ENCODE assay signal across 17 cellular contexts in genomic region chr7:158472631-158473030, GRCh38.
DNase-seq lines count a peak whose midpoint lies in the region; ATAC-seq and TF ChIP-seq lines count a peak whose summit lies in the region.
"Had no signal": no experiment of that assay in that cellular context is flagged by ENCODE, and none has a peak within 500 bp of the region (broad histone marks: within the 10 kb centered on the region; RNA-seq: fewer than 3 reads in every experiment).

No MANE protein-coding gene starts in this region.

- in situ Hi-C loops in transverse colon (cut with MboI; ENCODE audit: low pct_ligation_motif_present in 1 of 4, low pct_unique_long_range_greater_than_20kb in 1 of 4, low sequenced_read_pairs in 3 of 4) (no loop called here), mammary epithelial cell (cut with MboI; ENCODE audit: low sequenced_read_pairs in 2 of 2) (no loop called here)

- DNase-seq in NCI-H2227 (lab: John Stamatoyannopoulos, UW; ENCODE audit: unreplicated experiment): peak; percentile 67
- peak in 1 of 61 donors; percentile 22 for DNase-seq in caudate nucleus (lab: John Stamatoyannopoulos, UW)
- DNase-seq in transverse colon: no peak
- no peak for DNase-seq in nephron progenitor cell
- DNase-seq in mammary epithelial cell: no peak
- DNase-seq: ACHN, DMS 273 treated with DMSO at 0.1 percent for 48 hours, DND-41, KBM-7, NCI-H187 treated with DMSO at 0.1 percent for 48 hours, NCI-H446 treated with DMSO at 0.1 percent for 48 hours, NCI-H69, Peyer's patch had no signal

- H3K9ac ChIP-seq in neural cell (ENCODE audit: low read length) (peak overlapping the region; percentile 56), mammary epithelial cell (ENCODE audit: insufficient read depth, low read length) (no peak overlapping the region)

- no peaks in the 10 kb centered on the region for H3K36me3 Mint-ChIP-seq in nephron progenitor cell (ENCODE audit: low read depth)
- H3K36me3 Mint-ChIP-seq: CD14-positive monocyte had no signal

- H3K9me2 ChIP-seq in neural cell (ENCODE audit: insufficient read depth, low read length): no peaks in the 10 kb centered on the region

- H3K4me1 ChIP-seq in transverse colon (peaks cover 0 to 3% (median 0%) of the 10 kb centered on the region in 4 donors), mammary epithelial cell (ENCODE audit: insufficient read depth, low read length) (no peaks in the 10 kb centered on the region)
- H3K4me1 ChIP-seq: Peyer's patch had no signal

- no peak for TF ChIP-seq RAD21 in neural cell (conservative IDR thresholded peaks at IDR 0.05)

- H3K4me3 ChIP-seq in neural cell (ENCODE audit: low read length) (peak overlapping the region; percentile 50), transverse colon (no peak overlapping the region), mammary epithelial cell (replicated peaks in 1 of 3; ENCODE audit: insufficient read depth in 1 of 3, low read depth in 2 of 3, low read length in 3 of 3) (no peak overlapping the region)
- H3K4me3 ChIP-seq: Peyer's patch had no signal

- H3K9me3 ChIP-seq in neural cell (ENCODE audit: low read length) (no peaks in the 10 kb centered on the region), transverse colon (no peaks in the 10 kb centered on the region), mammary epithelial cell (replicated peaks; ENCODE audit: insufficient read depth, low read length) (peaks cover 18% of the 10 kb centered on the region)
- H3K9me3 ChIP-seq: Peyer's patch had no signal

- no peak overlapping the region for H3K27ac Mint-ChIP-seq in nephron progenitor cell

- 79 to 87% methylated on average over 8 to 13 of the region's 13 CpGs for WGBS in transverse colon (ENCODE audit: low coverage in 1 of 2), 2 donors
- 74% methylated on average over 13 of the region's 13 CpGs for WGBS in mammary epithelial cell (ENCODE audit: low coverage, missing lambda C conversion rate)

- H3K4me1 Mint-ChIP-seq in nephron progenitor cell: peaks cover 49% of the 10 kb centered on the region

- dilution Hi-C loops in mammary epithelial cell (cut with HindIII; ENCODE audit: low sequenced_read_pairs): no loop called here

- no TSS peak for BruUV-seq in mammary epithelial cell (replicated peaks; lab: Mats Ljungman, UMichigan)

- H3K9me3 Mint-ChIP-seq in nephron progenitor cell: no peaks in the 10 kb centered on the region

- no peaks in the 10 kb centered on the region for H3F3A ChIP-seq in neural cell (ENCODE audit: insufficient read depth, low read length, poor library complexity, severe bottlenecking)

- H3K27me3 Mint-ChIP-seq in nephron progenitor cell (ENCODE audit: low read depth, poor library complexity): peaks cover 8% of the 10 kb centered on the region

- CTCF ChIA-PET in mammary epithelial cell (lab: Charles Lee; ENCODE audit: low non-redundant PET): no interaction called here

- H3K36me3 ChIP-seq in neural cell (ENCODE audit: insufficient read depth, low read length) (no peaks in the 10 kb centered on the region), transverse colon (no peaks in the 10 kb centered on the region), mammary epithelial cell (ENCODE audit: insufficient read depth, low read length) (no peaks in the 10 kb centered on the region)
- H3K36me3 ChIP-seq: Peyer's patch had no signal

- peak overlapping the region; percentile 36 for H3K27ac ChIP-seq in caudate nucleus (ENCODE audit: low read depth, low read length)
- peak overlapping the region; percentile 81 for H3K27ac ChIP-seq in neural cell (ENCODE audit: low read length)
- peak overlapping the region in 3 of 4 donors; percentile 20 to 41 (median 37) for H3K27ac ChIP-seq in transverse colon
- H3K27ac ChIP-seq in mammary epithelial cell (ENCODE audit: insufficient read depth, low read depth, low read length): no peak overlapping the region

- H2AFZ ChIP-seq in neural cell (ENCODE audit: low read depth, low read length): no peak overlapping the region
- no peak overlapping the region for H2AFZ ChIP-seq in mammary epithelial cell (ENCODE audit: low read depth, low read length)

- intact Hi-C loops in transverse colon (cut with DNase I; ENCODE audit: low total_unique reads) (no loop called here), mammary epithelial cell (cut with micrococcal nuclease) (no loop called here)

- H3K79me2 ChIP-seq in neural cell (replicated peaks; ENCODE audit: insufficient read depth, low read length) (no peaks in the 10 kb centered on the region), mammary epithelial cell (ENCODE audit: insufficient read depth, low read length) (no peaks in the 10 kb centered on the region)

- H4K20me1 ChIP-seq in neural cell (ENCODE audit: insufficient read depth): no peaks in the 10 kb centered on the region
- no peaks in the 10 kb centered on the region for H4K20me1 ChIP-seq in mammary epithelial cell (ENCODE audit: insufficient read depth, low read length)

- no peak overlapping the region for H3K4me3 Mint-ChIP-seq in nephron progenitor cell

- ATAC-seq in GM21737 (IDR thresholded peaks at IDR 0.05; ENCODE audit: unreplicated experiment): no peak
- ATAC-seq: HepG2 had no signal

- TF ChIP-seq EP300 in neural cell (conservative IDR thresholded peaks at IDR 0.05; ENCODE audit: poor library complexity, severe bottlenecking) (no peak), transverse colon (IDR thresholded peaks at IDR 0.05; ENCODE audit: low read depth) (no peak)

- no peaks in the 10 kb centered on the region for H3K27me3 ChIP-seq in neural cell (ENCODE audit: insufficient read depth, low read depth, low read length)
- no peaks in the 10 kb centered on the region for H3K27me3 ChIP-seq in transverse colon
- H3K27me3 ChIP-seq in mammary epithelial cell (ENCODE audit: insufficient read depth, low read length): no peaks in the 10 kb centered on the region
- H3K27me3 ChIP-seq: Peyer's patch had no signal

- H3K4me2 ChIP-seq in neural cell (ENCODE audit: low read length): peak overlapping the region; percentile 74
- no peak overlapping the region for H3K4me2 ChIP-seq in mammary epithelial cell (ENCODE audit: insufficient read depth, low read depth, low read length)

- TF ChIP-seq CTCF in neural cell (IDR thresholded peaks at IDR 0.05; ENCODE audit: poor library complexity, severe bottlenecking) (no peak), transverse colon (IDR thresholded peaks at IDR 0.05) (no peak), nephron progenitor cell (IDR thresholded peaks at IDR 0.05) (no peak), mammary epithelial cell (conservative IDR thresholded peaks at IDR 0.05 in 1 of 2, IDR thresholded peaks at IDR 0.05 in 1 of 2; ENCODE audit: extremely low read depth in 1 of 2, insufficient read depth in 1 of 2, low read depth in 1 of 2, low read length in 2 of 2) (no peak)

- TF ChIP-seq POLR2A in transverse colon (IDR thresholded peaks at IDR 0.05): no peak

TF ChIP-seq in neural cell, 6 proteins besides CTCF, POLR2A, EP300 and RAD21:
- TF ChIP-seq EZH2 (IDR thresholded peaks at IDR 0.05; ENCODE audit: borderline replicate concordance, insufficient read depth, low read length, poor library complexity, severe bottlenecking): no peak
- TF ChIP-seq REST (IDR thresholded peaks at IDR 0.05; ENCODE audit: borderline replicate concordance): no peak
- TF ChIP-seq MXI1 (conservative IDR thresholded peaks at IDR 0.05; ENCODE audit: poor library complexity, severe bottlenecking): no peak
- no peak for TF ChIP-seq TAF1 (IDR thresholded peaks at IDR 0.05; ENCODE audit: low read depth)
- no peak for TF ChIP-seq SMC3 (conservative IDR thresholded peaks at IDR 0.05; ENCODE audit: poor library complexity)
- TF ChIP-seq POLR2AphosphoS5 (IDR thresholded peaks at IDR 0.05): no peak
